Comparison of ENCODE assay signal across 1 cellular context in genomic region chr10:72068901-72069446, GRCh38.
TF ChIP-seq lines count a peak whose summit lies in the region.

No MANE protein-coding gene starts in this region.

TF ChIP-seq in HepG2, 621 proteins besides CTCF, POLR2A, EP300 and RAD21 (continued from another document and continues in another):
- TF ChIP-seq SKIL (CRISPR knock-in tag; IDR thresholded peaks at IDR 0.05; ENCODE audit: borderline replicate concordance) = peak; percentile 89
- TF ChIP-seq NFKBIZ (CRISPR knock-in tag; IDR thresholded peaks at IDR 0.05) = 0 out of 2 replicates have a peak, but pooled peaks have one; percentile 23
- TF ChIP-seq ZBTB44 (CRISPR knock-in tag; IDR thresholded peaks at IDR 0.05) = no peak
- TF ChIP-seq DRAP1 (CRISPR knock-in tag; IDR thresholded peaks at IDR 0.05) = peak; percentile 41; the same call in 1 of the 2 replicates
- TF ChIP-seq ZNF367 (CRISPR knock-in tag; IDR thresholded peaks at IDR 0.05; ENCODE audit: borderline replicate concordance) = no peak
- no peak for TF ChIP-seq CHD4 (IDR thresholded peaks at IDR 0.05; ENCODE audit: borderline replicate concordance, low read length)
- 0 out of 2 replicates have a peak, but pooled peaks have one; percentile 32 for TF ChIP-seq AHR (CRISPR knock-in tag; IDR thresholded peaks at IDR 0.05)
- peak; percentile 65; the same call in 1 of the 2 replicates for TF ChIP-seq IKZF5 (CRISPR knock-in tag; IDR thresholded peaks at IDR 0.05)
- no peak for TF ChIP-seq HNRNPUL1 (IDR thresholded peaks at IDR 0.05; ENCODE audit: low read depth, low read length)
- TF ChIP-seq HDAC1 (CRISPR knock-in tag; IDR thresholded peaks at IDR 0.05) = peak; percentile 64
- TF ChIP-seq ZFY (CRISPR knock-in tag; IDR thresholded peaks at IDR 0.05) = peak; percentile 48; the same call in 1 of the 2 replicates
- TF ChIP-seq ZNF614 (CRISPR knock-in tag; IDR thresholded peaks at IDR 0.05; ENCODE audit: borderline replicate concordance) = peak; percentile 52; the same call in 1 of the 2 replicates
- 0 out of 2 replicates have a peak, but pooled peaks have one; percentile 46 for TF ChIP-seq CBFB (CRISPR knock-in tag; IDR thresholded peaks at IDR 0.05)
- TF ChIP-seq LCORL (IDR thresholded peaks at IDR 0.05) = no peak
- peak; percentile 95 for TF ChIP-seq LCORL (CRISPR knock-in tag; IDR thresholded peaks at IDR 0.05)
- TF ChIP-seq PRDM10 (CRISPR knock-in tag; IDR thresholded peaks at IDR 0.05; ENCODE audit: low read depth) = no peak
- peak; percentile 34; the same call in 1 of the 2 replicates for TF ChIP-seq ZNF574 (CRISPR knock-in tag; IDR thresholded peaks at IDR 0.05)
- peak; percentile 69 for TF ChIP-seq MED1 (CRISPR knock-in tag; IDR thresholded peaks at IDR 0.05)
- TF ChIP-seq RXRB (CRISPR knock-in tag; IDR thresholded peaks at IDR 0.05; ENCODE audit: borderline replicate concordance) = peak; percentile 91
- peak; percentile 27; the same call in 1 of the 2 replicates for TF ChIP-seq ZGPAT (CRISPR knock-in tag; IDR thresholded peaks at IDR 0.05)
- TF ChIP-seq U2AF1 (optimal IDR thresholded peaks at IDR 0.05; ENCODE audit: low read depth, low read length) = peak; percentile 36
- TF ChIP-seq ZBTB33 (CRISPR knock-in tag; IDR thresholded peaks at IDR 0.05) = no peak; the same call in 1 of the 2 replicates
- TF ChIP-seq TEF (CRISPR knock-in tag; IDR thresholded peaks at IDR 0.05) = no peak
- no peak for TF ChIP-seq MAZ (IDR thresholded peaks at IDR 0.05; ENCODE audit: borderline replicate concordance, low read depth, low read length)
- TF ChIP-seq MAZ (CRISPR knock-in tag; IDR thresholded peaks at IDR 0.05; ENCODE audit: low read depth) = no peak
- no peak for TF ChIP-seq SOX13 (IDR thresholded peaks at IDR 0.05)
- peak in 1 of 2 experiments; percentile 69; a peak in 2 of 4 replicates for TF ChIP-seq SOX13 (CRISPR knock-in tag; conservative IDR thresholded peaks at IDR 0.05 in 1 of 2, IDR thresholded peaks at IDR 0.05 in 1 of 2)
- TF ChIP-seq POLR2AphosphoS2 (IDR thresholded peaks at IDR 0.05; ENCODE audit: low read depth, low read length) = no peak
- peak; percentile 53; the same call in 1 of the 2 replicates for TF ChIP-seq THAP11 (CRISPR knock-in tag; IDR thresholded peaks at IDR 0.05)
- 0 out of 2 replicates have a peak, but pooled peaks have one; percentile 38 for TF ChIP-seq JUNB (CRISPR knock-in tag; IDR thresholded peaks at IDR 0.05; ENCODE audit: borderline replicate concordance)
- no peak for TF ChIP-seq ZNF142 (CRISPR knock-in tag; IDR thresholded peaks at IDR 0.05)
- TF ChIP-seq ZNF768 (CRISPR knock-in tag; IDR thresholded peaks at IDR 0.05) = peak; percentile 76
- no peak for TF ChIP-seq CENPT (CRISPR knock-in tag; IDR thresholded peaks at IDR 0.05; ENCODE audit: low read depth)
- peak; percentile 45 for TF ChIP-seq YY1 (IDR thresholded peaks at IDR 0.05; ENCODE audit: insufficient read depth, insufficient replicate concordance, low read depth, low read length)
